In genomic region chr3:29520764-29521163, GRCh38 we compare ENCODE assay signal across 14 cellular contexts.
A peak's percentile ranks its signal among the peaks of the same experiment; 100 is the strongest.
DNase-seq lines count a peak whose midpoint lies in the region; ATAC-seq and TF ChIP-seq lines count a peak whose summit lies in the region.
"Had no signal": no experiment of that assay in that cellular context is flagged by ENCODE, and none has a peak within 500 bp of the region (broad histone marks: within the 10 kb centered on the region; RNA-seq: fewer than 3 reads in every experiment).

No MANE protein-coding gene starts in this region.

- no peaks in the 10 kb centered on the region for H3K27me3 ChIP-seq in right cardiac atrium (ENCODE audit: control insufficient read depth, insufficient read depth)
- H3K27me3 ChIP-seq in hepatocyte = no peaks in the 10 kb centered on the region
- H3K27me3 ChIP-seq in lung (ENCODE audit: control insufficient read depth, insufficient read depth) = no peaks in the 10 kb centered on the region

- no peak for TF ChIP-seq CTCF in hepatocyte (IDR thresholded peaks at IDR 0.05; ENCODE audit: poor library complexity)
- TF ChIP-seq CTCF in lung (IDR thresholded peaks at IDR 0.05; ENCODE audit: control extremely low read depth, extremely low read depth) = no peak

- H4K20me1 ChIP-seq in hepatocyte (ENCODE audit: insufficient read depth, poor library complexity, severe bottlenecking) = no peaks in the 10 kb centered on the region

- no peak for ATAC-seq in right cardiac atrium
- ATAC-seq in left ventricle myocardium superior = no peak
- peak; percentile 24 for ATAC-seq in lung (ENCODE audit: insufficient read depth, low FRiP score)
- ATAC-seq in HG03442 (IDR thresholded peaks at IDR 0.05; ENCODE audit: unreplicated experiment) = no peak
- no peak for ATAC-seq in HG03045 (IDR thresholded peaks at IDR 0.05; ENCODE audit: unreplicated experiment)
- ATAC-seq in GM19395 (IDR thresholded peaks at IDR 0.05; ENCODE audit: unreplicated experiment) = no peak

- H3K9me3 ChIP-seq in right cardiac atrium (ENCODE audit: control insufficient read depth, low read length) (no peaks in the 10 kb centered on the region), hepatocyte (ENCODE audit: low read depth) (no peaks in the 10 kb centered on the region), lung (ENCODE audit: control insufficient read depth in 2 of 2, insufficient read depth in 1 of 2, low read length in 1 of 2) (peaks cover 0 to 4% of the 10 kb centered on the region in 2 donors)

- H3K4me2 ChIP-seq in hepatocyte = peak overlapping the region; percentile 6

- no peaks in the 10 kb centered on the region for H3K36me3 ChIP-seq in hepatocyte (replicated peaks; ENCODE audit: insufficient read depth, low read depth)
- no peaks in the 10 kb centered on the region for H3K36me3 ChIP-seq in lung (ENCODE audit: control insufficient read depth in 2 of 2, insufficient read depth in 2 of 2, low read length in 2 of 2)

- no peak overlapping the region for H2AFZ ChIP-seq in hepatocyte

- DNase-seq in right cardiac atrium (no peak), left ventricle myocardium superior (no peak), hepatocyte (ENCODE audit: low spot score) (no peak), lung (ENCODE audit: low spot score) (no peak)
- DNase-seq: C1 segment of cervical spinal cord; Calu3; CD4-positive, alpha-beta T cell; DMS 273 treated with DMSO at 0.1 percent for 48 hours; HCEC 1CT; HFFc6 had no signal

- peak overlapping the region; percentile 39 for H3K27ac ChIP-seq in right cardiac atrium (ENCODE audit: low read length)
- no peak overlapping the region for H3K27ac ChIP-seq in hepatocyte
- H3K27ac ChIP-seq in lung (ENCODE audit: low read depth in 1 of 2, low read length in 1 of 2) = no peak overlapping the region
- H3K27ac ChIP-seq: HL-60 had no signal

- 74% methylated on average over 3 of the region's 3 CpGs for WGBS in right cardiac atrium
- 67% methylated on average over 3 of the region's 3 CpGs for WGBS in hepatocyte (ENCODE audit: low lambda C conversion rate, missing lambda C conversion rate)
- WGBS in lung, 2 donors = 76 to 81% methylated on average over 3 of the region's 3 CpGs

- H3K9me2 ChIP-seq in hepatocyte (replicated peaks; ENCODE audit: insufficient read depth) = no peaks in the 10 kb centered on the region

- H3K4me3 ChIP-seq in right cardiac atrium (ENCODE audit: low read length) (no peak overlapping the region), hepatocyte (no peak overlapping the region), lung (no peak overlapping the region)

- H3K4me1 ChIP-seq in right cardiac atrium (ENCODE audit: control insufficient read depth, insufficient read depth, low read length) = peaks cover 2% of the 10 kb centered on the region
- peaks cover 24% of the 10 kb centered on the region for H3K4me1 ChIP-seq in hepatocyte (ENCODE audit: insufficient read depth)
- H3K4me1 ChIP-seq in lung (ENCODE audit: control insufficient read depth in 2 of 2, insufficient read depth in 2 of 2, low read length in 2 of 2) = peaks cover 9 to 10% of the 10 kb centered on the region in 2 donors

- intact Hi-C loops in right cardiac atrium (cut with DNase I) (loop anchor here in 3 of 4 donors (10.0 kb wide), 1 partner anchor 236 kb away; the partner anchor contains the start of gene RBMS3 (in 3 of the 3)), left ventricle myocardium superior (cut with micrococcal nuclease) (no loop called here)

- H3K79me2 ChIP-seq in hepatocyte = peaks cover 2% of the 10 kb centered on the region
